1 cellular context compared by ENCODE assay signal in genomic region chr19:55310498-55310897, GRCh38.
A peak's percentile ranks its signal among the peaks of the same experiment; 100 is the strongest.
TF ChIP-seq lines count a peak whose summit lies in the region.

No MANE protein-coding gene starts in this region.

TF ChIP-seq in HepG2, 621 proteins besides CTCF, POLR2A, EP300 and RAD21:
- TF ChIP-seq ZFP62 (CRISPR knock-in tag; IDR thresholded peaks at IDR 0.05) (no peak), RFX1 (IDR thresholded peaks at IDR 0.05) (peak; percentile 22; the same call in 1 of the 2 replicates)
